In the genomic region with DNA sequence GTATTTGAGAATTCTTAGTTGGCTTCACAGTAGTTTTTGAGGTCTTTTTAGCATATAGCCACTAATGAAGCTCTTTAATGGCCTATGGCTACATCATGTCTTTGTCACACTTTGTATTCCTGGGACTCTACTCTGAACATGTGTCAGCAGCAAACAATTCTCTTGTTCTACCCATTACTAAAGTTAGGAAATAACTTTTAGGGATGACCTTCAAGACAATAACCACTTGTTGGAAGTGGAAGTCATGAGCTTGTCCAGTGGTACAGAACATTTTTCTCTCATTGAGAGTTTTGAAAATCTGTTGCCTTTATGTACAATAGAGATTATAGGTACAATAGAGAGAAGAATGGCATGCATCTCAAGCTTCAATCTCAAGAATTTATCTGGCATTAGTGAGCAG, we compare ENCODE assay signal across 27 cellular contexts.
"Had no signal": no experiment of that assay in that cellular context is flagged by ENCODE, and none has a peak within 500 bp of the region (broad histone marks: within the 10 kb centered on the region; RNA-seq: fewer than 3 reads in every experiment).

No MANE protein-coding gene starts in this region.

- H3K27me3 ChIP-seq: MG63 had no signal

- H3K27ac ChIP-seq: KMS-11 had no signal

- H3K9me3 ChIP-seq: MG63 had no signal

- DNase-seq: Karpas-422, Kasumi-1, KG1, MG63, MM.1S, MV-4-11, NCI-H1048, NCI-H1092, NCI-H1105, NCI-H1436, NCI-H1436 treated with DMSO at 0.1 percent for 48 hours, NCI-H1694, NCI-H1694 treated with DMSO at 0.1 percent for 48 hours, NCI-H187, NCI-H187 treated with DMSO at 0.1 percent for 48 hours, NCI-H1930, NCI-H2029, NCI-H2029 treated with DMSO at 0.1 percent for 48 hours, NCI-H2107, NCI-H2171, NCI-H2171 treated with DMSO at 0.1 percent for 48 hours, NCI-H226, NCI-H345, NCI-H446, NCI-H446 treated with DMSO at 0.1 percent for 48 hours, NCI-H510A had no signal

- H3K4me3 ChIP-seq: MG63 had no signal

- H3K36me3 ChIP-seq: MG63 had no signal
